ENCODE assay signal across 16 cellular contexts in the genomic region with DNA sequence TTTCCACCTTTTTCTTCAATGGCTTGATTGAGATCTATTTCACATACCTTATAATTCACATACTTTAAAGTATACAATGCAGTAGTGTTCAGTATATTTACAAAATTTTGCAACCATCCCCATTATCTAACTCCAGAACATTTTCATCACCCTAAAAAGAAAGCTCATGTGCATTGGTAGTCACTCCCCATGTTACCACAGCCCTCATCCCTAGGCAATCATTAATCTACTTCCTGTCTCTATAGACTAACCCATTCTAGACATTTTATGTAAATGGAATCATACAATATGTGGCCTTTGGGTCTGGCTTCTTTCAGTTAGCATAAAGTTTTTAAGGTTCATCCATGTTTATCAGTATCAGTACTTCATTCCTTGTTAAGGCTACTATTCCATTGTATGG.
"Had no signal": no experiment of that assay in that cellular context is flagged by ENCODE, and none has a peak within 500 bp of the region (broad histone marks: within the 10 kb centered on the region; RNA-seq: fewer than 3 reads in every experiment).

No MANE protein-coding gene starts in this region.

- DNase-seq: activated CD4-positive, alpha-beta T cell treated with anti-CD3 and anti-CD28 coated beads for 48 hours; activated CD4-positive, CD25-positive, alpha-beta regulatory T cell; activated CD8-positive, alpha-beta T cell treated with anti-CD3 and anti-CD28 coated beads for 36 hours; activated naive CD4-positive, alpha-beta T cell; activated naive CD8-positive, alpha-beta T cell treated with anti-CD3 and anti-CD28 coated beads, Interleukin-2, amount 10 ng/mL, durations not matched to agents 7 days and 5 days; activated T-cell treated with anti-CD3 and anti-CD28 coated beads, Interleukin-2, amount 50 U/mL, for 1 hour; body of pancreas; effector memory CD8-positive, alpha-beta T cell; immature natural killer cell; kidney glomerular epithelial cell; naive B cell; retina; stimulated activated CD8-positive, alpha-beta memory T cell treated with anti-CD3 and anti-CD28 coated beads, Interleukin-4, amount 100 ng/mL, for 48 hours; stimulated activated naive CD4-positive, alpha-beta T cell; upper lobe of right lung had no signal

- ATAC-seq: activated CD8-positive, alpha-beta T cell treated with anti-CD3 and anti-CD28 coated beads for 36 hours; activated T-helper 17 cell treated with anti-CD3 and anti-CD28 coated beads, Interleukin-2, amount 50 U/mL, for 72 hours; body of pancreas; effector memory CD8-positive, alpha-beta T cell; upper lobe of right lung had no signal

- H3K36me3 ChIP-seq: upper lobe of right lung had no signal

- H3K27me3 ChIP-seq: body of pancreas, upper lobe of right lung had no signal

- H3K4me3 ChIP-seq: body of pancreas, upper lobe of right lung had no signal

- H3K4me1 ChIP-seq: body of pancreas, upper lobe of right lung had no signal

- H3K9me3 ChIP-seq: body of pancreas, upper lobe of right lung had no signal

- H3K27ac ChIP-seq: body of pancreas, upper lobe of right lung had no signal
